In the genomic region with DNA sequence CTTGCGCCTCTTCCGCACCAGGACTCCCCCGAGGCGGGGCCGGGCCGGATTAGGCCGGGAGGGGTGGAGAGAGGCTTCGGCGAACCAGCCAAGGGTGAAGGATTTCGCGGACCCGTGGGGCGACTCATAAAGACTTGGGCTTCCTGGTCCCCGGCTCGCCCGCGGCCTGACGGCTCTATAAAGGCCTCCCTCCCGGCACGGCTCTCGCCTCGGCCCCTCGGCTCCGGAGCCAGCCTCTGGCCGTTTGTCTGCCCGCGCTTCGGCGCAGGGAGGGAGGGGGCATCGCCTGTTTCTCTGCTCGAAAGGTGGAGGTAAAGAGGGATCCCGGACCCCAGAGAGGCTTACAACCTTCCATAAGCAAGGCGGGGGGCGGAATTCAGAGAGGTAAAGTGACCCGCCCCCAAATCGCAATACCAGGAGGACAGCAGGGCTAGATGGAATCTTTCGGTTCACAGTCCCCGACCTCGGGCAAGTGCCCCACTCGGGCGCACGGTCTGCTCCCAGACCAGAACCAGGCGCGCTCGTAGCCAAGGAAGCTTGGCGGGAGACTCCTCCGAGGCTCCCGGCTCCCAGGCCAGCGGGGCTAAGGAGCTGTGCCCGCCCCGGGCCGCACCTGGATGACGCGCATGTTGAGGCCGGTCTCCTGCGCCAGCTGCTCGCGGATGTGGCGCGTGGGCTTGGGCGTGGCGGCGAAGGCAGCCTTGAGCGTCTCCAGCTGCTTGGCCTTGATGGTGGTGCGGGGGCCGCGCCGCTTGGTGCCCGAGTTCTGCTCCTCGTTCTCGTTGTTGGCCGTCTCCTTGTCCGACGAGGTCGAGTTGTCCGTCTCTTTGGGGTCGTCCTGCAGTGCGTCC, we compare ENCODE assay signal across 1 cellular context.
TF ChIP-seq lines count a peak whose summit lies in the region.

No MANE protein-coding gene starts in this region.

TF ChIP-seq in HepG2, 621 proteins besides CTCF, POLR2A, EP300 and RAD21:
- TF ChIP-seq ZNF558 (CRISPR knock-in tag; IDR thresholded peaks at IDR 0.05; ENCODE audit: borderline replicate concordance) (no peak), MAFK (conservative IDR thresholded peaks at IDR 0.05 in 1 of 2, IDR thresholded peaks at IDR 0.05 in 1 of 2; ENCODE audit: low read length in 2 of 2) (no peak), PITX1 (CRISPR knock-in tag; IDR thresholded peaks at IDR 0.05) (no peak), ETV5 (CRISPR knock-in tag; IDR thresholded peaks at IDR 0.05; ENCODE audit: borderline replicate concordance) (0 out of 2 replicates have a peak, but pooled peaks have one; percentile 2), REPIN1 (CRISPR knock-in tag; IDR thresholded peaks at IDR 0.05; ENCODE audit: borderline replicate concordance, low read depth) (no peak), ZNF83 (CRISPR knock-in tag; IDR thresholded peaks at IDR 0.05; ENCODE audit: borderline replicate concordance) (no peak), ZNF883 (CRISPR knock-in tag; IDR thresholded peaks at IDR 0.05; ENCODE audit: not compliant biosample characterization) (peak; percentile 26), MTF2 (CRISPR knock-in tag; IDR thresholded peaks at IDR 0.05; ENCODE audit: borderline replicate concordance) (0 out of 2 replicates have a peak, but pooled peaks have one; percentile 29), FLYWCH1 (CRISPR knock-in tag; IDR thresholded peaks at IDR 0.05) (no peak), KDM5A (IDR thresholded peaks at IDR 0.05; ENCODE audit: borderline replicate concordance, low read length) (no peak), EZH2 (conservative IDR thresholded peaks at IDR 0.05; ENCODE audit: low read depth, low read length) (0 out of 2 replicates have a peak, but pooled peaks have one; percentile 32)
- TF ChIP-seq, protein P1, sequence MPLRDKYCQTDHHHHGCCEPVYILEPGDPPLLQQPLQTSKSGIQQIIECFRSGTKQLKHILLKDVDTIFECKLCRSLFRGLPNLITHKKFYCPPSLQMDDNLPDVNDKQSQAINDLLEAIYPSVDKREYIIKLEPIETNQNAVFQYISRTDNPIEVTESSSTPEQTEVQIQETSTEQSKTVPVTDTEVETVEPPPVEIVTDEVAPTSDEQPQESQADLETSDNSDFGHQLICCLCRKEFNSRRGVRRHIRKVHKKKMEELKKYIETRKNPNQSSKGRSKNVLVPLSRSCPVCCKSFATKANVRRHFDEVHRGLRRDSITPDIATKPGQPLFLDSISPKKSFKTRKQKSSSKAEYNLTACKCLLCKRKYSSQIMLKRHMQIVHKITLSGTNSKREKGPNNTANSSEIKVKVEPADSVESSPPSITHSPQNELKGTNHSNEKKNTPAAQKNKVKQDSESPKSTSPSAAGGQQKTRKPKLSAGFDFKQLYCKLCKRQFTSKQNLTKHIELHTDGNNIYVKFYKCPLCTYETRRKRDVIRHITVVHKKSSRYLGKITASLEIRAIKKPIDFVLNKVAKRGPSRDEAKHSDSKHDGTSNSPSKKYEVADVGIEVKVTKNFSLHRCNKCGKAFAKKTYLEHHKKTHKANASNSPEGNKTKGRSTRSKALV (CRISPR knock-in tag; IDR thresholded peaks at IDR 0.05) = 0 out of 2 replicates have a peak, but pooled peaks have one; percentile 31
- TF ChIP-seq, protein P2, sequence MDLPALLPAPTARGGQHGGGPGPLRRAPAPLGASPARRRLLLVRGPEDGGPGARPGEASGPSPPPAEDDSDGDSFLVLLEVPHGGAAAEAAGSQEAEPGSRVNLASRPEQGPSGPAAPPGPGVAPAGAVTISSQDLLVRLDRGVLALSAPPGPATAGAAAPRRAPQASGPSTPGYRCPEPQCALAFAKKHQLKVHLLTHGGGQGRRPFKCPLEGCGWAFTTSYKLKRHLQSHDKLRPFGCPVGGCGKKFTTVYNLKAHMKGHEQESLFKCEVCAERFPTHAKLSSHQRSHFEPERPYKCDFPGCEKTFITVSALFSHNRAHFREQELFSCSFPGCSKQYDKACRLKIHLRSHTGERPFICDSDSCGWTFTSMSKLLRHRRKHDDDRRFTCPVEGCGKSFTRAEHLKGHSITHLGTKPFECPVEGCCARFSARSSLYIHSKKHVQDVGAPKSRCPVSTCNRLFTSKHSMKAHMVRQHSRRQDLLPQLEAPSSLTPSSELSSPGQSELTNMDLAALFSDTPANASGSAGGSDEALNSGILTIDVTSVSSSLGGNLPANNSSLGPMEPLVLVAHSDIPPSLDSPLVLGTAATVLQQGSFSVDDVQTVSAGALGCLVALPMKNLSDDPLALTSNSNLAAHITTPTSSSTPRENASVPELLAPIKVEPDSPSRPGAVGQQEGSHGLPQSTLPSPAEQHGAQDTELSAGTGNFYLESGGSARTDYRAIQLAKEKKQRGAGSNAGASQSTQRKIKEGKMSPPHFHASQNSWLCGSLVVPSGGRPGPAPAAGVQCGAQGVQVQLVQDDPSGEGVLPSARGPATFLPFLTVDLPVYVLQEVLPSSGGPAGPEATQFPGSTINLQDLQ (CRISPR knock-in tag; IDR thresholded peaks at IDR 0.05) = no peak
- TF ChIP-seq, protein P3, sequence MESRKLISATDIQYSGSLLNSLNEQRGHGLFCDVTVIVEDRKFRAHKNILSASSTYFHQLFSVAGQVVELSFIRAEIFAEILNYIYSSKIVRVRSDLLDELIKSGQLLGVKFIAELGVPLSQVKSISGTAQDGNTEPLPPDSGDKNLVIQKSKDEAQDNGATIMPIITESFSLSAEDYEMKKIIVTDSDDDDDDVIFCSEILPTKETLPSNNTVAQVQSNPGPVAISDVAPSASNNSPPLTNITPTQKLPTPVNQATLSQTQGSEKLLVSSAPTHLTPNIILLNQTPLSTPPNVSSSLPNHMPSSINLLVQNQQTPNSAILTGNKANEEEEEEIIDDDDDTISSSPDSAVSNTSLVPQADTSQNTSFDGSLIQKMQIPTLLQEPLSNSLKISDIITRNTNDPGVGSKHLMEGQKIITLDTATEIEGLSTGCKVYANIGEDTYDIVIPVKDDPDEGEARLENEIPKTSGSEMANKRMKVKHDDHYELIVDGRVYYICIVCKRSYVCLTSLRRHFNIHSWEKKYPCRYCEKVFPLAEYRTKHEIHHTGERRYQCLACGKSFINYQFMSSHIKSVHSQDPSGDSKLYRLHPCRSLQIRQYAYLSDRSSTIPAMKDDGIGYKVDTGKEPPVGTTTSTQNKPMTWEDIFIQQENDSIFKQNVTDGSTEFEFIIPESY (CRISPR knock-in tag; IDR thresholded peaks at IDR 0.05) = no peak
- TF ChIP-seq, protein P4, sequence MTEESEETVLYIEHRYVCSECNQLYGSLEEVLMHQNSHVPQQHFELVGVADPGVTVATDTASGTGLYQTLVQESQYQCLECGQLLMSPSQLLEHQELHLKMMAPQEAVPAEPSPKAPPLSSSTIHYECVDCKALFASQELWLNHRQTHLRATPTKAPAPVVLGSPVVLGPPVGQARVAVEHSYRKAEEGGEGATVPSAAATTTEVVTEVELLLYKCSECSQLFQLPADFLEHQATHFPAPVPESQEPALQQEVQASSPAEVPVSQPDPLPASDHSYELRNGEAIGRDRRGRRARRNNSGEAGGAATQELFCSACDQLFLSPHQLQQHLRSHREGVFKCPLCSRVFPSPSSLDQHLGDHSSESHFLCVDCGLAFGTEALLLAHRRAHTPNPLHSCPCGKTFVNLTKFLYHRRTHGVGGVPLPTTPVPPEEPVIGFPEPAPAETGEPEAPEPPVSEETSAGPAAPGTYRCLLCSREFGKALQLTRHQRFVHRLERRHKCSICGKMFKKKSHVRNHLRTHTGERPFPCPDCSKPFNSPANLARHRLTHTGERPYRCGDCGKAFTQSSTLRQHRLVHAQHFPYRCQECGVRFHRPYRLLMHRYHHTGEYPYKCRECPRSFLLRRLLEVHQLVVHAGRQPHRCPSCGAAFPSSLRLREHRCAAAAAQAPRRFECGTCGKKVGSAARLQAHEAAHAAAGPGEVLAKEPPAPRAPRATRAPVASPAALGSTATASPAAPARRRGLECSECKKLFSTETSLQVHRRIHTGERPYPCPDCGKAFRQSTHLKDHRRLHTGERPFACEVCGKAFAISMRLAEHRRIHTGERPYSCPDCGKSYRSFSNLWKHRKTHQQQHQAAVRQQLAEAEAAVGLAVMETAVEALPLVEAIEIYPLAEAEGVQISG (CRISPR knock-in tag; IDR thresholded peaks at IDR 0.05) = no peak
- TF ChIP-seq, protein P5, sequence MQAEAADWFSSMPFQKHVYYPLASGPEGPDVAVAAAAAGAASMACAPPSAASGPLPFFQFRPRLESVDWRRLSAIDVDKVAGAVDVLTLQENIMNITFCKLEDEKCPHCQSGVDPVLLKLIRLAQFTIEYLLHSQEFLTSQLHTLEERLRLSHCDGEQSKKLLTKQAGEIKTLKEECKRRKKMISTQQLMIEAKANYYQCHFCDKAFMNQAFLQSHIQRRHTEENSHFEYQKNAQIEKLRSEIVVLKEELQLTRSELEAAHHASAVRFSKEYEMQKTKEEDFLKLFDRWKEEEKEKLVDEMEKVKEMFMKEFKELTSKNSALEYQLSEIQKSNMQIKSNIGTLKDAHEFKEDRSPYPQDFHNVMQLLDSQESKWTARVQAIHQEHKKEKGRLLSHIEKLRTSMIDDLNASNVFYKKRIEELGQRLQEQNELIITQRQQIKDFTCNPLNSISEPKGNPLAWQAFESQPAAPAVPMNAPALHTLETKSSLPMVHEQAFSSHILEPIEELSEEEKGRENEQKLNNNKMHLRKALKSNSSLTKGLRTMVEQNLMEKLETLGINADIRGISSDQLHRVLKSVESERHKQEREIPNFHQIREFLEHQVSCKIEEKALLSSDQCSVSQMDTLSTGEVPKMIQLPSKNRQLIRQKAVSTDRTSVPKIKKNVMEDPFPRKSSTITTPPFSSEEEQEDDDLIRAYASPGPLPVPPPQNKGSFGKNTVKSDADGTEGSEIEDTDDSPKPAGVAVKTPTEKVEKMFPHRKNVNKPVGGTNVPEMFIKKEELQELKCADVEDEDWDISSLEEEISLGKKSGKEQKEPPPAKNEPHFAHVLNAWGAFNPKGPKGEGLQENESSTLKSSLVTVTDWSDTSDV (CRISPR knock-in tag; IDR thresholded peaks at IDR 0.05) = no peak
